In the genomic region with DNA sequence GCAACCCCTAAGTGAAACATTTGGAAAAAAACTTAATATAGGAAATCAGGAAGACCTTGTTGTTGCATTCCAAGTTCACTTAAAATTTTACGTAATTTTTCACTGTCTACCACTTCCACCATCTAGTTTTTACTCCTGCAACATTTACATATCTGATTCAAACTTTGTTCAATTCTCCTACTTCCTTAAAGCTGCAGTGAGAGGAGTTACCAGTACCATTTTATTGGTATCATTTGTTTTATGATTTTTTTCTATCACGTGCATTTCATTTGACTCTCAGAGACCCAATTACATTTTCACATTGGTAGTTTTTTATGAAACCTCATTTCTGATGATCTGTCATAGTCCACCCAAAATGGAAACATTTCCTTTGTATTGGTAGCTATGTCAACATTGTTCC, we compare ENCODE assay signal across 5 cellular contexts.
"Had no signal": no experiment of that assay in that cellular context is flagged by ENCODE, and none has a peak within 500 bp of the region (broad histone marks: within the 10 kb centered on the region; RNA-seq: fewer than 3 reads in every experiment).

No MANE protein-coding gene starts in this region.

- DNase-seq: IMR-90, KBM-7, KG1 had no signal

- ATAC-seq: HepG2, K562 had no signal
